18 cellular contexts compared by ENCODE assay signal in the genomic region with DNA sequence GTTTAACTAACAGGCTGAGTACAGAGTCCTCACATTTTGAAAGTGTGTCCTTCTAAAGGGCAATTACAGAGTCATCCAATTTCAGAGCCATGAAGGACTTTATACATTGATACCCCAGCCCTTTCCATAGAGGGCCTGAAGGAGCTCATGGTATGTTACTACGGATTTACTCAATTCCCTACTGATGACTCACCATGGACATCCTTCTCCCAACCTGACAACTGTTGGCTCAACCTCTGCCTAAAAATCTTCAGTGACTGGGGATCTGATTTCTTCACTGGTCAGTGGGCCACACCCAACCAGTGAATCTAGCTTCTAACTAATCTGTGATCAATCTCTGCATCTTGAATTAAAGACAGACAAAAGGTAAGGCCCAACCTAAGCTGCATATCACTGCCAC.
DNase-seq lines count a peak whose midpoint lies in the region; ATAC-seq and TF ChIP-seq lines count a peak whose summit lies in the region.
"Had no signal": no experiment of that assay in that cellular context is flagged by ENCODE, and none has a peak within 500 bp of the region (broad histone marks: within the 10 kb centered on the region; RNA-seq: fewer than 3 reads in every experiment).

No MANE protein-coding gene starts in this region.

- H3K27ac ChIP-seq in mammary epithelial cell (ENCODE audit: insufficient read depth, low read depth, low read length) = no peak overlapping the region
- H3K27ac ChIP-seq in KOPT-K1 (ENCODE audit: low read depth, low read length, poor library complexity, severe bottlenecking) = peak overlapping the region; percentile 89
- peak overlapping the region; percentile 17 for H3K27ac ChIP-seq in effector memory CD4-positive, alpha-beta T cell (ENCODE audit: insufficient read depth, low read length, poor library complexity, severe bottlenecking)
- peak overlapping the region; percentile 55 for H3K27ac ChIP-seq in thymus (ENCODE audit: low read depth)

- WGBS in mammary epithelial cell (ENCODE audit: low coverage, missing lambda C conversion rate) = 0% methylated on average over 1 of the region's 1 CpG
- 96% methylated on average over 1 of the region's 1 CpG for WGBS in thymus

- POLR2A ChIA-PET in MCF 10A (lab: Yijun Ruan, JAX) = no interaction called here

- in situ Hi-C loops in mammary epithelial cell (cut with MboI; ENCODE audit: low sequenced_read_pairs in 2 of 2) = no loop called here

- H3K4me3 ChIP-seq in mammary epithelial cell (replicated peaks in 1 of 3; ENCODE audit: insufficient read depth in 1 of 3, low read depth in 2 of 3, low read length in 3 of 3) (no peak overlapping the region), thymus (ENCODE audit: low read length) (no peak overlapping the region), mucosa of descending colon (no peak overlapping the region)
- H3K4me3 ChIP-seq in effector memory CD4-positive, alpha-beta T cell (ENCODE audit: insufficient read depth, low read depth, low read length, poor library complexity, severe bottlenecking) = no peak overlapping the region

- peak; percentile 60 for DNase-seq in MCF 10A (ENCODE audit: unreplicated experiment)
- no peak for DNase-seq in mammary epithelial cell
- DNase-seq in effector memory CD4-positive, alpha-beta T cell = no peak
- DNase-seq in stimulated activated CD4-positive, alpha-beta T cell treated with anti-CD3 and anti-CD28 coated beads, Interleukin-4, amount 100 ng/mL, for 1 hour = no peak
- no peak for DNase-seq in cardiac septum (ENCODE audit: low spot score)
- no peak for DNase-seq in mucosa of descending colon
- DNase-seq: activated CD8-positive, alpha-beta memory T cell treated with anti-CD3 and anti-CD28 coated beads, Interleukin-2, amount 50 U/mL, for 48 hours; activated naive CD8-positive, alpha-beta T cell treated with anti-CD3 and anti-CD28 coated beads, Interleukin-2, amount 50 U/mL, for 24 hours; AML-193; cortex of kidney; hippocampal formation; naive B cell; NCI-H526; posterior cingulate gyrus; SHP77 treated with DMSO at 0.1 percent for 48 hours; stimulated activated naive CD4-positive, alpha-beta T cell treated with Interleukin-2 at 50 U/mL for 16 hours had no signal

- H3K4me2 ChIP-seq in mammary epithelial cell (ENCODE audit: insufficient read depth, low read depth, low read length) = no peak overlapping the region

- TF ChIP-seq CTCF in MCF 10A (IDR thresholded peaks at IDR 0.05; ENCODE audit: unreplicated experiment) (no peak), mammary epithelial cell (conservative IDR thresholded peaks at IDR 0.05 in 1 of 2, IDR thresholded peaks at IDR 0.05 in 1 of 2; ENCODE audit: extremely low read depth in 1 of 2, insufficient read depth in 1 of 2, low read depth in 1 of 2, low read length in 2 of 2) (no peak), mucosa of descending colon (IDR thresholded peaks at IDR 0.05) (no peak)

- no peak overlapping the region for H3K27ac Mint-ChIP-seq in MCF 10A (ENCODE audit: low read depth, unreplicated experiment)
- H3K27ac Mint-ChIP-seq: activated naive CD8-positive, alpha-beta T cell treated with anti-CD3 and anti-CD28 coated beads, Interleukin-2, amount 50 U/mL, for 24 hours had no signal

- H3K36me3 Mint-ChIP-seq in MCF 10A (ENCODE audit: insufficient read depth, unreplicated experiment) = no peaks in the 10 kb centered on the region

- dilution Hi-C loops in mammary epithelial cell (cut with HindIII; ENCODE audit: low sequenced_read_pairs) = no loop called here

- no peaks in the 10 kb centered on the region for H3K79me2 ChIP-seq in mammary epithelial cell (ENCODE audit: insufficient read depth, low read length)

- no TSS peak for BruUV-seq in MCF 10A (replicated peaks; lab: Mats Ljungman, UMichigan)
- no TSS peak for BruUV-seq in mammary epithelial cell (replicated peaks; lab: Mats Ljungman, UMichigan)

- H3K9me3 ChIP-seq in mammary epithelial cell (replicated peaks; ENCODE audit: insufficient read depth, low read length) = no peaks in the 10 kb centered on the region
- H3K9me3 ChIP-seq in KOPT-K1 (ENCODE audit: insufficient read depth, low read length, poor library complexity, severe bottlenecking) = peaks cover 5% of the 10 kb centered on the region
- H3K9me3 ChIP-seq in effector memory CD4-positive, alpha-beta T cell (ENCODE audit: control insufficient read depth, low read length) = peaks cover 4% of the 10 kb centered on the region
- H3K9me3 ChIP-seq in thymus (ENCODE audit: control insufficient read depth) = no peaks in the 10 kb centered on the region
- no peaks in the 10 kb centered on the region for H3K9me3 ChIP-seq in mucosa of descending colon

- H3K4me3 Mint-ChIP-seq in MCF 10A (ENCODE audit: unreplicated experiment) = no peak overlapping the region
- H3K4me3 Mint-ChIP-seq: activated naive CD8-positive, alpha-beta T cell treated with anti-CD3 and anti-CD28 coated beads, Interleukin-2, amount 50 U/mL, for 24 hours; naive B cell had no signal

- no peaks in the 10 kb centered on the region for H3K27me3 Mint-ChIP-seq in MCF 10A (ENCODE audit: insufficient read depth, unreplicated experiment)
- H3K27me3 Mint-ChIP-seq: activated naive CD8-positive, alpha-beta T cell treated with anti-CD3 and anti-CD28 coated beads, Interleukin-2, amount 50 U/mL, for 24 hours; naive B cell had no signal

- H4K20me1 ChIP-seq in mammary epithelial cell (ENCODE audit: insufficient read depth, low read length) = no peaks in the 10 kb centered on the region

- intact Hi-C loops in MCF 10A (cut with micrococcal nuclease) = no loop called here
- intact Hi-C loops in mammary epithelial cell (cut with micrococcal nuclease) = no loop called here
- intact Hi-C loops in cardiac septum (cut with DNase I) = no loop called here
- intact Hi-C loops in mucosa of descending colon (cut with DNase I, micrococcal nuclease) = no loop called here

- H3K27me3 ChIP-seq in mammary epithelial cell (ENCODE audit: insufficient read depth, low read length) = peaks cover 2% of the 10 kb centered on the region
- no peaks in the 10 kb centered on the region for H3K27me3 ChIP-seq in effector memory CD4-positive, alpha-beta T cell (replicated peaks; ENCODE audit: control insufficient read depth, insufficient read depth, low read length, poor library complexity, severe bottlenecking)
- no peaks in the 10 kb centered on the region for H3K27me3 ChIP-seq in thymus (ENCODE audit: control insufficient read depth, insufficient read depth)

- ATAC-seq in mucosa of descending colon = no peak
- ATAC-seq: activated naive CD8-positive, alpha-beta T cell treated with anti-CD3 and anti-CD28 coated beads, Interleukin-2, amount 50 U/mL, for 24 hours had no signal

- H3K9me3 Mint-ChIP-seq in MCF 10A (ENCODE audit: unreplicated experiment) = no peaks in the 10 kb centered on the region

- H2AFZ ChIP-seq in mammary epithelial cell (ENCODE audit: low read depth, low read length) = no peak overlapping the region

- no peaks in the 10 kb centered on the region for H3K36me3 ChIP-seq in mammary epithelial cell (ENCODE audit: insufficient read depth, low read length)
- H3K36me3 ChIP-seq in KOPT-K1 (ENCODE audit: insufficient read depth, low read length) = peaks cover 11% of the 10 kb centered on the region; the same call in 1 of the 2 replicates
- H3K36me3 ChIP-seq in effector memory CD4-positive, alpha-beta T cell (ENCODE audit: control insufficient read depth, insufficient read depth, low read length) = no peaks in the 10 kb centered on the region
- no peaks in the 10 kb centered on the region for H3K36me3 ChIP-seq in thymus (ENCODE audit: control insufficient read depth, insufficient read depth)
- no peaks in the 10 kb centered on the region for H3K36me3 ChIP-seq in mucosa of descending colon (ENCODE audit: low read depth)

- peaks cover 4% of the 10 kb centered on the region for H3K4me1 ChIP-seq in mammary epithelial cell (ENCODE audit: insufficient read depth, low read length)
- H3K4me1 ChIP-seq in effector memory CD4-positive, alpha-beta T cell (ENCODE audit: control insufficient read depth, insufficient read depth, low read length, poor library complexity, severe bottlenecking) = peaks cover 63% of the 10 kb centered on the region
- H3K4me1 ChIP-seq in thymus (ENCODE audit: control insufficient read depth, insufficient read depth, low read length) = peaks cover 21% of the 10 kb centered on the region
- H3K4me1 ChIP-seq in mucosa of descending colon (ENCODE audit: low read depth) = no peaks in the 10 kb centered on the region

- H3K4me1 Mint-ChIP-seq in MCF 10A (ENCODE audit: insufficient read depth, unreplicated experiment) = peaks cover 20% of the 10 kb centered on the region

- CTCF ChIA-PET in MCF 10A (lab: Yijun Ruan, JAX) (interaction anchor here (1.4 kb wide), 1 partner anchor 18 kb away, joined by 4 read pairs; no protein-coding TSS in a partner anchor), mammary epithelial cell (lab: Charles Lee; ENCODE audit: low non-redundant PET) (no interaction called here)

- no peak overlapping the region for H3K9ac ChIP-seq in mammary epithelial cell (ENCODE audit: insufficient read depth, low read length)
